Comparison of ENCODE assay signal across 8 cellular contexts in the genomic region with DNA sequence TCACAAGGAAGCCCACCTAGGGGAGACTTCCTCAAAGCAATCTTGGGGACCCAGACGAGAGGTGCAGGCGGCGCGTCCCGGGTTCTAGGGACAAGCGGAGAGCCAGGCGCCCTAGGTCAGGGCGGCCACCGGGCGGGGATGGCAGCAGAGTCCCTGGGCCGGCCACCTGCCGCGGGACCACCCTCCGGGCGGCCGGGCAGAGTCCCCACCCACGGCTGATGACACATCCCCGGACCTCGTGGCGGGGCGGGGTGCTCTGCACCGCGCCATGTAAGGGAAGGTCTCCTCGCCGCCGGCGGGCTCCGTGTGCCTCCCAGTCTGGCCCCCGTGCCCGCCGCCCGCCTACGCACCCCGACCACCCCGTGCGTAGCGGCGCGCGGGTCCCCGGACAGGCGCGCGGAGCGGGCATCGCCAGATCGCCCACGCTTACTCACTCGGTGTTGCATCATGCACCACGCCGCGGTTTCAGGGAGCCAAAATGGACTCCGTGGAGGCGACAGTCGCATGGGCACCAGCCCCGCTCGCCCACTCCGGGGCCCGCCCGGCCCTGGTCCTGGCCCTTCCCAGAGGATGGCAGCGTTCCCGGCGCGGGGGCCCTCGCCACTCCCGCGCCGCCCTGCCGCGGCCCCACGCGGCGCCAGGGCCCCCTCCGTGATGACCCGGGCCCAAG. TPM values are rescaled to one million over a fixed set of nuclear protein-coding genes. Genes with fewer than 3 reads are reported as not detected.
DNase-seq lines count a peak whose midpoint lies in the region; ATAC-seq and TF ChIP-seq lines count a peak whose summit lies in the region.

No MANE protein-coding gene starts in this region.

- H3K4me1 ChIP-seq in OCI-LY7 (ENCODE audit: insufficient read depth, low read length, poor library complexity, severe bottlenecking) (peaks cover 37% of the 10 kb centered on the region), neural progenitor cell (peaks cover under 1% of the 10 kb centered on the region), subcutaneous abdominal adipose tissue (ENCODE audit: control insufficient read depth in 5 of 5, insufficient read depth in 5 of 5, low read length in 5 of 5) (peaks cover 0 to 16% (median 14%) of the 10 kb centered on the region in 5 donors)

- H3K9me3 Mint-ChIP-seq in neural progenitor cell, result no peaks in the 10 kb centered on the region

- TF ChIP-seq CTCF in OCI-LY7 (conservative IDR thresholded peaks at IDR 0.05; ENCODE audit: low read length) (no peak), fibroblast of mammary gland (conservative IDR thresholded peaks at IDR 0.05; ENCODE audit: control insufficient read depth, insufficient read depth, low read depth, low read length) (no peak), neural progenitor cell (IDR thresholded peaks at IDR 0.05) (no peak)

- H3K9me2 ChIP-seq in OCI-LY7 (ENCODE audit: insufficient read depth, low read length), result no peaks in the 10 kb centered on the region

- H4K20me1 ChIP-seq in OCI-LY7 (ENCODE audit: insufficient read depth, low read length) (peaks cover 44% of the 10 kb centered on the region), neural progenitor cell (ENCODE audit: low read depth) (peaks cover 34% of the 10 kb centered on the region)

- H3K79me2 ChIP-seq in OCI-LY7 (ENCODE audit: insufficient read depth, low read depth, low read length) (peaks cover 55% of the 10 kb centered on the region), neural progenitor cell (ENCODE audit: low read depth) (peaks cover 54% of the 10 kb centered on the region)

- peak; percentile 34 for TF ChIP-seq POLR2A in GM18526 (IDR thresholded peaks at IDR 0.05; ENCODE audit: extremely low read depth, insufficient read length)

- peaks cover 2% of the 10 kb centered on the region for H3K36me3 Mint-ChIP-seq in neural progenitor cell

- ATAC-seq in HG03025 (IDR thresholded peaks at IDR 0.05; ENCODE audit: low FRiP score, unreplicated experiment), result peak; percentile 37

- peaks cover 44% of the 10 kb centered on the region for H3K4me1 Mint-ChIP-seq in neural progenitor cell

- POLR2A ChIA-PET in OCI-LY7 (lab: Charles Lee), result no interaction called here

- DNase-seq in ACHN, result peak; percentile 54
- peak; percentile 72 for DNase-seq in OCI-LY7 (ENCODE audit: low spot score)
- peak; percentile 24 to 52 for DNase-seq in activated T-helper 1 cell treated with anti-CD3 and anti-CD28 coated beads, Interleukin-2, amount 50 U/mL, for 16 hours (ENCODE audit: low read depth in 1 of 2, low spot score in 1 of 2)
- DNase-seq in fibroblast of mammary gland (ENCODE audit: low read depth), result peak; percentile 67
- DNase-seq in neural progenitor cell (ENCODE audit: low spot score), result peak; percentile 57

- peaks cover 21% of the 10 kb centered on the region for H3K27me3 ChIP-seq in neural progenitor cell
- H3K27me3 ChIP-seq in subcutaneous abdominal adipose tissue (ENCODE audit: control insufficient read depth in 5 of 5, insufficient read depth in 4 of 5, low read length in 5 of 5), result peaks cover 0 to 6% (median 3%) of the 10 kb centered on the region in 5 donors

- H3K4me3 Mint-ChIP-seq in neural progenitor cell, result peak overlapping the region; percentile 92

- intact Hi-C loops in OCI-LY7 (cut with micrococcal nuclease; ENCODE audit: unreplicated experiment), result loop anchor here (10.0 kb wide), 2 partner anchors 710 to 1020 kb away; partner anchors contain the start of genes KATNAL1 and USPL1

- H3K4me3 ChIP-seq in OCI-LY7 (ENCODE audit: low read depth, low read length, poor library complexity, severe bottlenecking) (peak overlapping the region; percentile 99), fibroblast of mammary gland (ENCODE audit: control insufficient read depth, low read depth, low read length) (peak overlapping the region; percentile 57), neural progenitor cell (peak overlapping the region; percentile 95), subcutaneous abdominal adipose tissue (ENCODE audit: low read depth in 1 of 5, low read length in 5 of 5) (peak overlapping the region; percentile 62 to 79 (median 73))

- H3F3A ChIP-seq in neural progenitor cell (ENCODE audit: low read depth), result peaks cover 9% of the 10 kb centered on the region

- CTCF ChIA-PET in OCI-LY7 (lab: Charles Lee; ENCODE audit: unreplicated experiment), result no interaction called here

- BruUV-seq in OCI-LY7 (replicated peaks; lab: Mats Ljungman, UMichigan), result no TSS peak

- H3K9me3 ChIP-seq in OCI-LY7 (ENCODE audit: low read length) (no peaks in the 10 kb centered on the region), neural progenitor cell (ENCODE audit: low read depth) (no peaks in the 10 kb centered on the region), subcutaneous abdominal adipose tissue (ENCODE audit: control insufficient read depth in 5 of 5, low read length in 5 of 5) (no peaks in the 10 kb centered on the region)

- in situ Hi-C loops in ACHN (cut with HindIII; ENCODE audit: low pct_ligation_motif_present, low pct_unique_long_range_greater_than_20kb, low sequenced_read_pairs), result no loop called here

- peak overlapping the region; percentile 83 for H2AFZ ChIP-seq in OCI-LY7 (ENCODE audit: low read length)
- peak overlapping the region; percentile 98 for H2AFZ ChIP-seq in neural progenitor cell (replicated peaks)

- peak overlapping the region; percentile 80 for H3K4me2 ChIP-seq in OCI-LY7 (ENCODE audit: low read length)
- peak overlapping the region; percentile 92 for H3K4me2 ChIP-seq in neural progenitor cell

- H3K9ac ChIP-seq in neural progenitor cell (peak overlapping the region; percentile 41), subcutaneous abdominal adipose tissue (ENCODE audit: low read length in 5 of 5) (peak overlapping the region in 4 of 5 donors; percentile 43 to 75 (median 72))

- peak overlapping the region; percentile 70 for H3K27ac Mint-ChIP-seq in neural progenitor cell

- H3K27ac ChIP-seq in OCI-LY7 (ENCODE audit: low read depth, low read length, poor library complexity, severe bottlenecking) (peak overlapping the region; percentile 77), neural progenitor cell (no peak overlapping the region), subcutaneous abdominal adipose tissue (ENCODE audit: low read depth, low read length) (peak overlapping the region; percentile 71)

- H3K27me3 Mint-ChIP-seq in neural progenitor cell (ENCODE audit: insufficient read depth, low read depth), result peaks cover 3% of the 10 kb centered on the region

- H3K36me3 ChIP-seq in OCI-LY7 (ENCODE audit: insufficient read depth, low read length) (peaks cover 48% of the 10 kb centered on the region), neural progenitor cell (no peaks in the 10 kb centered on the region), subcutaneous abdominal adipose tissue (ENCODE audit: control insufficient read depth in 5 of 5, insufficient read depth in 5 of 5, low read length in 5 of 5) (no peaks in the 10 kb centered on the region)

RNA-seq across cellular contexts. Expression of gene SLC7A1, which starts 0.6 kb away (rescaled TPM):
- 32.3 and 39.5 TPM in 2 replicates for total RNA-seq in OCI-LY7 (2014; rRNA removed; shearing (Covaris generic))
- total RNA-seq in OCI-LY7 (2022), result 130 and 141 TPM in 2 replicates
- total RNA-seq in neural progenitor cell (ENCODE audit: low replicate concordance), result 12.4 and 16.2 TPM in 2 replicates
